ENCODE assay signal across 1 cellular context in genomic region chr15:63086271-63086670, GRCh38.
TF ChIP-seq lines count a peak whose summit lies in the region.

No MANE protein-coding gene starts in this region.

TF ChIP-seq in endothelial cell of umbilical vein, 7 proteins besides CTCF, POLR2A, EP300 and RAD21 (continued from another document):
- no peak for TF ChIP-seq MAX (IDR thresholded peaks at IDR 0.05; ENCODE audit: insufficient read depth, insufficient read length)
- TF ChIP-seq FOS (IDR thresholded peaks at IDR 0.05; ENCODE audit: borderline replicate concordance, insufficient read depth, low read length) = no peak
- TF ChIP-seq JUN (IDR thresholded peaks at IDR 0.05; ENCODE audit: borderline replicate concordance, insufficient read depth, insufficient read length, low read depth) = no peak
- no peak for TF ChIP-seq POLR2AphosphoS5 (IDR thresholded peaks at IDR 0.05; ENCODE audit: insufficient read depth, low read depth, low read length)
- no peak for TF ChIP-seq EZH2 (IDR thresholded peaks at IDR 0.05; ENCODE audit: borderline replicate concordance, low read depth, low read length, severe bottlenecking)
- TF ChIP-seq GATA2 (IDR thresholded peaks at IDR 0.05; ENCODE audit: insufficient read depth, insufficient read length, low read depth, low read length) = no peak
